Comparison of ENCODE assay signal across 13 cellular contexts in the genomic region with DNA sequence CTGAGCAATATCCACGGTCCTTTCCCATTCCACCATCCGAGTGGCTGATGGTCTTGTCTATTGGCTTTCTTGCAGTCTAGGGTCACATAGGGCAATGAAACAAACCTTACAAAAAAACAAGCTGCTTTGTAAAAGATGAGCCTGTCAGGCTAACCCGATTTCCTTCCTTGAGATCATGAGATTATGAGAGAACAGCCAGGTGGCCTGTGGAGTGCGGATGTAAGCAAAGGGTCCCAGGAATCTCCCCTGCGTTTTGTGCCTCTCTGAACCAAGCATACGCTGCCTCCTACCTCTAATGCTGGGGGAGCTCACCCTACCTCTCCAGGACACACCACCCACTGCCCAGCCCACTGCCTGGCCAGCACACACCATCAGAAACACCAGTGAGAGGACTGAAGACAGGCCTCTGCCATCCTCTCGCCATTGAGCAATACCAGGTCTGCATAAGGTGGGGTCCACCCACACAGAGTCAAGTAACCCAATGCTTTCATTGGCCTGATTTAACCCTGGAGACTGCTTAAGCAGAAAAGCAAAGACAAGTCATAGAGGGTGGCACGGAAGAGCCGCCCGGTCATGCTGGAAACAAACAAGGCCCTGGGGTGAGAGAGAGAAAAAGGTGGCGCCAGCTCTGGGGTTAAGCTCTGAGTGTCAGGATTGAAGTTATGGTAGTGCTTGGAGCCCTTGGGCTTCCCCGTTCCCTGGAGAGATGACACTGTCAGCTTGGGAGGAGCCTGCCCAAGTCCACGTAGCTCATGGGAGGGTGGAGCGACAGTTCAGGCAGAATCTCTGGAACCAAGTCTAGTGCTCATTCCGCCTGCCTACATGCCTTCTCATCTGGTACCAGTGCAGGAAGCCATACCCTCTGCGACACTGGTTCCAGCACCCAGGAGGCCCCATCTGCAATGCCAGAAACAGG. TPM values are rescaled to one million over a fixed set of nuclear protein-coding genes. Genes with fewer than 3 reads are reported as not detected.
DNase-seq lines count a peak whose midpoint lies in the region; ATAC-seq, FAIRE-seq and TF ChIP-seq lines count a peak whose summit lies in the region.
"Had no signal": no experiment of that assay in that cellular context is flagged by ENCODE, and none has a peak within 500 bp of the region (broad histone marks: within the 10 kb centered on the region; RNA-seq: fewer than 3 reads in every experiment).

No MANE protein-coding gene starts in this region.

- H3K27ac ChIP-seq in heart right ventricle: peak overlapping the region in 3 of 10 donors; percentile 8 to 21 (median 20)
- peak overlapping the region; percentile 75 for H3K27ac ChIP-seq in keratinocyte (ENCODE audit: control insufficient read depth, insufficient read depth, low read length)
- peak overlapping the region in 3 of 4 donors; percentile 19 to 60 (median 26) for H3K27ac ChIP-seq in upper lobe of left lung
- no peak overlapping the region for H3K27ac ChIP-seq in effector memory CD4-positive, alpha-beta T cell (ENCODE audit: insufficient read depth, low read length, poor library complexity, severe bottlenecking)

- peaks cover 0 to 26% (median 7%) of the 10 kb centered on the region in 9 donors for H3K4me1 ChIP-seq in heart right ventricle
- H3K4me1 ChIP-seq in keratinocyte (ENCODE audit: control insufficient read depth, extremely low read depth, insufficient read depth, low read length): peaks cover 28% of the 10 kb centered on the region
- H3K4me1 ChIP-seq in upper lobe of left lung: peaks cover 0 to 8% (median 1%) of the 10 kb centered on the region in 4 donors
- no peaks in the 10 kb centered on the region for H3K4me1 ChIP-seq in effector memory CD4-positive, alpha-beta T cell (ENCODE audit: control insufficient read depth, insufficient read depth, low read length, poor library complexity, severe bottlenecking)

- peak overlapping the region; percentile 41 for H2AFZ ChIP-seq in keratinocyte (ENCODE audit: control insufficient read depth, low read length)

- intact Hi-C loops in heart right ventricle (cut with DNase I): no loop called here
- intact Hi-C loops in Right ventricle myocardium superior (cut with DNase I): no loop called here

- no peaks in the 10 kb centered on the region for H3K79me2 ChIP-seq in keratinocyte (ENCODE audit: control insufficient read depth, insufficient read depth, low read length)

- H3K4me3 ChIP-seq in heart right ventricle (no peak overlapping the region), keratinocyte (ENCODE audit: control insufficient read depth in 2 of 3, extremely low read depth in 1 of 3, insufficient read depth in 2 of 3, low read depth in 1 of 3, low read length in 3 of 3) (no peak overlapping the region), upper lobe of left lung (no peak overlapping the region)
- no peak overlapping the region for H3K4me3 ChIP-seq in effector memory CD4-positive, alpha-beta T cell (ENCODE audit: insufficient read depth, low read depth, low read length, poor library complexity, severe bottlenecking)

- H3K27me3 ChIP-seq in heart right ventricle (no peaks in the 10 kb centered on the region), keratinocyte (ENCODE audit: control insufficient read depth, extremely low read depth, insufficient read depth, low read length) (no peaks in the 10 kb centered on the region), upper lobe of left lung (no peaks in the 10 kb centered on the region)
- H3K27me3 ChIP-seq in effector memory CD4-positive, alpha-beta T cell (replicated peaks; ENCODE audit: control insufficient read depth, insufficient read depth, low read length, poor library complexity, severe bottlenecking): no peaks in the 10 kb centered on the region

- H4K20me1 ChIP-seq in keratinocyte (ENCODE audit: control insufficient read depth, extremely low read depth, insufficient read depth, low read length): no peaks in the 10 kb centered on the region

- no peak for FAIRE-seq in keratinocyte (lab: Jason Lieb, UNC)
- FAIRE-seq: TTC549 had no signal

- peak in 6 of 8 donors; percentile 10 to 52 (median 28) for ATAC-seq in heart right ventricle
- ATAC-seq in Right ventricle myocardium superior (ENCODE audit: poor library complexity): no peak
- peak; percentile 5 to 20 for ATAC-seq in upper lobe of left lung (ENCODE audit: low FRiP score in 2 of 2)

- WGBS in heart right ventricle, 2 donors: 68 to 72% methylated on average over 16 of the region's 16 CpGs
- WGBS in upper lobe of left lung, 2 donors: 74 to 79% methylated on average over 15 to 16 of the region's 16 CpGs

- no peaks in the 10 kb centered on the region for H3K9me1 ChIP-seq in keratinocyte (ENCODE audit: control insufficient read depth, extremely low read depth, insufficient read depth, low read length)

- no peaks in the 10 kb centered on the region for H3K36me3 ChIP-seq in heart right ventricle
- no peaks in the 10 kb centered on the region for H3K36me3 ChIP-seq in keratinocyte (ENCODE audit: control insufficient read depth in 2 of 2, extremely low read depth in 1 of 2, insufficient read depth in 2 of 2, low read length in 2 of 2)
- no peaks in the 10 kb centered on the region for H3K36me3 ChIP-seq in upper lobe of left lung
- no peaks in the 10 kb centered on the region for H3K36me3 ChIP-seq in effector memory CD4-positive, alpha-beta T cell (ENCODE audit: control insufficient read depth, insufficient read depth, low read length)

- peak overlapping the region; percentile 26 for H3K9ac ChIP-seq in keratinocyte (ENCODE audit: control insufficient read depth, extremely low read depth, insufficient read depth, low read length)

- no peak for TF ChIP-seq CTCF in heart right ventricle (IDR thresholded peaks at IDR 0.05)
- no peak for TF ChIP-seq CTCF in keratinocyte (optimal IDR thresholded peaks at IDR 0.05 in 1 of 3, IDR thresholded peaks at IDR 0.05 in 1 of 3, conservative IDR thresholded peaks at IDR 0.05 in 1 of 3; ENCODE audit: extremely low read depth in 1 of 3, insufficient read depth in 2 of 3, low read length in 3 of 3)
- TF ChIP-seq CTCF in upper lobe of left lung (IDR thresholded peaks at IDR 0.05): no peak

- TF ChIP-seq EP300 in upper lobe of left lung (IDR thresholded peaks at IDR 0.05): no peak

- no peak for DNase-seq in heart right ventricle
- no peak for DNase-seq in Right ventricle myocardium superior
- DNase-seq in SK-N-DZ (ENCODE audit: low spot score): peak; percentile 92
- DNase-seq in keratinocyte (ENCODE audit: low read depth, low spot score): no peak
- no peak for DNase-seq in upper lobe of left lung
- no peak for DNase-seq in activated T-cell treated with anti-CD3 and anti-CD28 coated beads, Interleukin-2, amount 50 U/mL, for 1 hour
- DNase-seq in effector memory CD4-positive, alpha-beta T cell: no peak
- no peak for DNase-seq in NCI-H2107 (lab: John Stamatoyannopoulos, UW)
- DNase-seq: activated CD4-positive, alpha-beta T cell treated with anti-CD3 and anti-CD28 coated beads, Interleukin-2, amount 50 U/mL, for 48 hours; GDM1; NCI-H1930; stimulated activated CD4-positive, alpha-beta T cell treated with anti-CD3 and anti-CD28 coated beads, Interleukin-15, amount 100 ng/mL, for 24 hours had no signal

- no peak for TF ChIP-seq POLR2A in upper lobe of left lung (IDR thresholded peaks at IDR 0.05)

- peaks cover 0 to 16% (median 8%) of the 10 kb centered on the region in 11 donors for H3K9me3 ChIP-seq in heart right ventricle
- H3K9me3 ChIP-seq in keratinocyte (ENCODE audit: control insufficient read depth, low read depth, low read length): peaks cover 6% of the 10 kb centered on the region
- peaks cover 0 to 12% (median 1%) of the 10 kb centered on the region in 4 donors for H3K9me3 ChIP-seq in upper lobe of left lung
- H3K9me3 ChIP-seq in effector memory CD4-positive, alpha-beta T cell (ENCODE audit: control insufficient read depth, low read length): no peaks in the 10 kb centered on the region

- dilution Hi-C loops in keratinocyte (cut with MboI; ENCODE audit: extremely low pct_ligation_motif_present, low sequenced_read_pairs): no loop called here

- H3K4me2 ChIP-seq in keratinocyte (ENCODE audit: control insufficient read depth, extremely low read depth, insufficient read depth, low read depth, low read length): peak overlapping the region; percentile 39

RNA-seq across cellular contexts. Expression of gene CALM1, which starts 46.6 kb away (rescaled TPM):
- total RNA-seq in heart right ventricle: 100 to 1,000 TPM; 409 to 787 (median 454) TPM
- polyA plus RNA-seq in heart right ventricle: 100 to 1,000 TPM; 293 to 352 TPM
- 575 TPM for total RNA-seq in Right ventricle myocardium superior
- polyA plus RNA-seq in SK-N-DZ (2014; cell fraction: cytosol; rRNA removed): 186 and 236 TPM in 2 replicates
- 125 and 159 TPM in 2 replicates for polyA plus RNA-seq in SK-N-DZ (2014; cell fraction: nucleus; rRNA removed)
- 309 to 682 TPM (median 575 TPM) in 3 replicates for polyA plus RNA-seq in keratinocyte
- 520 TPM for polyA plus RNA-seq in keratinocyte (2011; ENCODE audit: low read depth)
- 438 and 677 TPM in 2 replicates for polyA plus RNA-seq in keratinocyte (2011; cell fraction: cytosol; rRNA removed)
- polyA plus RNA-seq in keratinocyte (2011; cell fraction: nucleus; rRNA removed): 203 and 281 TPM in 2 replicates
- 291 and 552 TPM in 2 replicates for polyA plus RNA-seq in keratinocyte (2012; ENCODE audit: low replicate concordance)
- polyA minus RNA-seq in keratinocyte: 77.3 to 499 TPM (median 297 TPM) in 3 replicates
- 633 TPM for polyA minus RNA-seq in keratinocyte (2011; cell fraction: cytosol; rRNA and poly(A)+ RNA removed)
- 116 and 121 TPM in 2 replicates for polyA minus RNA-seq in keratinocyte (2011; cell fraction: nucleus; rRNA and poly(A)+ RNA removed)
- total RNA-seq in upper lobe of left lung: 100 to 1,000 TPM; 186 to 586 (median 415) TPM
